Comparison of ENCODE assay signal across 15 cellular contexts in the genomic region with DNA sequence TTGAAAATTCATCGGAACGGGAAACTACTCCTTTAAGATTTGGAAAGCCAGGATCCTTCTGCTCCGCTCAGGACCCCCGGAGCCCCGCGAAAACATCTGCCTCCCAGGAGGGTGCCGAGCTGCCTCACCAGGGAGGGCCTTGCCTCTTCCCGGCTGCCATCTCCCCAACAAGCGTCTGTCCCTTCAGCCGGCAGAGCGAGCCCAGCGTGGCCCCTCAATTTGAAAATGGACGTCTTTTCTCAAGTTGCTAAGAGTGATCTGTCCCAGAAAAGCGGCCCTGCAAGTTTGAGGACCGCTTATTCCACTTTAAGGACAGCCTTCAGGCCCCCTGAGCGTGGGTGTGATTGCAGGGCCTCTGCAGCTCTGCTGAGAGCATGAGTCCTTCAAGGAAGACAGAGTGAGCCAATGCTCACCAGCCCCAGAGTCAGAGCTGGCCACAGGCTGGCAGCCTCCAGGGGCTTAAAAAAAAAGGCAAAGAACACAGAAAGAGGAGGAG.
DNase-seq lines count a peak whose midpoint lies in the region; ATAC-seq lines count a peak whose summit lies in the region.
"Had no signal": no experiment of that assay in that cellular context is flagged by ENCODE, and none has a peak within 500 bp of the region (broad histone marks: within the 10 kb centered on the region; RNA-seq: fewer than 3 reads in every experiment).

No MANE protein-coding gene starts in this region.

- H3K9me3 ChIP-seq in right cardiac atrium (ENCODE audit: control insufficient read depth, low read length), result no peaks in the 10 kb centered on the region
- H3K9me3 ChIP-seq in T-helper 17 cell (ENCODE audit: control insufficient read depth, low read length, poor library complexity, severe bottlenecking), result no peaks in the 10 kb centered on the region
- H3K9me3 ChIP-seq: prostate gland had no signal

- no peaks in the 10 kb centered on the region for H3K27me3 ChIP-seq in right cardiac atrium (ENCODE audit: control insufficient read depth, insufficient read depth)

- peaks cover 7% of the 10 kb centered on the region for H3K36me3 Mint-ChIP-seq in activated naive CD4-positive, alpha-beta T cell treated with anti-CD3 and anti-CD28 coated beads, Interleukin-2, amount 10 ng/mL, durations not matched to agents 7 days and 5 days
- H3K36me3 Mint-ChIP-seq in activated CD4-positive, alpha-beta memory T cell treated with anti-CD3 and anti-CD28 coated beads, Interleukin-2, amount 10 ng/mL, durations not matched to agents 7 days and 5 days (ENCODE audit: low read depth), result peaks cover 11% of the 10 kb centered on the region
- H3K36me3 Mint-ChIP-seq in stimulated activated effector memory CD8-positive, alpha-beta T cell treated with anti-CD3 and anti-CD28 coated beads, Interleukin-12 subunit alpha, Interleukin-12 subunit beta, amount 100 ng/mL, for 72 hours, result peaks cover 10% of the 10 kb centered on the region
- H3K36me3 Mint-ChIP-seq in T-helper 17 cell (ENCODE audit: low read depth), result peaks cover 5% of the 10 kb centered on the region

- no peak overlapping the region for H3K4me3 ChIP-seq in right cardiac atrium (ENCODE audit: low read length)
- H3K4me3 ChIP-seq: prostate gland had no signal

- no peak overlapping the region for H3K27ac ChIP-seq in right cardiac atrium (ENCODE audit: low read length)
- H3K27ac ChIP-seq: prostate gland had no signal

- no peaks in the 10 kb centered on the region for H3K4me1 Mint-ChIP-seq in activated naive CD4-positive, alpha-beta T cell treated with anti-CD3 and anti-CD28 coated beads, Interleukin-2, amount 10 ng/mL, durations not matched to agents 7 days and 5 days
- H3K4me1 Mint-ChIP-seq in activated CD4-positive, alpha-beta memory T cell treated with anti-CD3 and anti-CD28 coated beads, Interleukin-2, amount 10 ng/mL, durations not matched to agents 7 days and 5 days, result no peaks in the 10 kb centered on the region
- H3K4me1 Mint-ChIP-seq in stimulated activated effector memory CD8-positive, alpha-beta T cell treated with anti-CD3 and anti-CD28 coated beads, Interleukin-12 subunit alpha, Interleukin-12 subunit beta, amount 100 ng/mL, for 72 hours, result peaks cover 8% of the 10 kb centered on the region
- H3K4me1 Mint-ChIP-seq in T-helper 17 cell, result peaks cover 9% of the 10 kb centered on the region

- intact Hi-C loops in right cardiac atrium (cut with DNase I), result no loop called here

- H3K9me3 Mint-ChIP-seq in activated naive CD4-positive, alpha-beta T cell treated with anti-CD3 and anti-CD28 coated beads, Interleukin-2, amount 10 ng/mL, durations not matched to agents 7 days and 5 days, result no peaks in the 10 kb centered on the region
- H3K9me3 Mint-ChIP-seq in activated CD4-positive, alpha-beta memory T cell treated with anti-CD3 and anti-CD28 coated beads, Interleukin-2, amount 10 ng/mL, durations not matched to agents 7 days and 5 days, result no peaks in the 10 kb centered on the region
- H3K9me3 Mint-ChIP-seq in stimulated activated effector memory CD8-positive, alpha-beta T cell treated with anti-CD3 and anti-CD28 coated beads, Interleukin-12 subunit alpha, Interleukin-12 subunit beta, amount 100 ng/mL, for 72 hours, result no peaks in the 10 kb centered on the region
- H3K9me3 Mint-ChIP-seq: CD4-positive, alpha-beta memory T cell; naive B cell had no signal

- H3K27me3 Mint-ChIP-seq in activated naive CD4-positive, alpha-beta T cell treated with anti-CD3 and anti-CD28 coated beads, Interleukin-2, amount 10 ng/mL, durations not matched to agents 7 days and 5 days, result no peaks in the 10 kb centered on the region
- H3K27me3 Mint-ChIP-seq in activated CD4-positive, alpha-beta memory T cell treated with anti-CD3 and anti-CD28 coated beads, Interleukin-2, amount 10 ng/mL, durations not matched to agents 7 days and 5 days, result no peaks in the 10 kb centered on the region
- no peaks in the 10 kb centered on the region for H3K27me3 Mint-ChIP-seq in T-helper 17 cell
- H3K27me3 Mint-ChIP-seq: CD4-positive, alpha-beta memory T cell had no signal

- H3K27ac Mint-ChIP-seq in activated naive CD4-positive, alpha-beta T cell treated with anti-CD3 and anti-CD28 coated beads, Interleukin-2, amount 10 ng/mL, durations not matched to agents 7 days and 5 days, result no peak overlapping the region
- H3K27ac Mint-ChIP-seq in activated CD4-positive, alpha-beta memory T cell treated with anti-CD3 and anti-CD28 coated beads, Interleukin-2, amount 10 ng/mL, durations not matched to agents 7 days and 5 days, result no peak overlapping the region
- H3K27ac Mint-ChIP-seq in stimulated activated effector memory CD8-positive, alpha-beta T cell treated with anti-CD3 and anti-CD28 coated beads, Interleukin-12 subunit alpha, Interleukin-12 subunit beta, amount 100 ng/mL, for 72 hours, result peak overlapping the region; percentile 64
- H3K27ac Mint-ChIP-seq in T-helper 17 cell, result no peak overlapping the region
- H3K27ac Mint-ChIP-seq: CD4-positive, alpha-beta memory T cell had no signal

- H3K4me1 ChIP-seq in right cardiac atrium (ENCODE audit: control insufficient read depth, insufficient read depth, low read length), result no peaks in the 10 kb centered on the region
- H3K4me1 ChIP-seq: prostate gland had no signal

- peak; percentile 1 for DNase-seq in activated naive CD4-positive, alpha-beta T cell treated with Interleukin-2 at 50 U/mL for 16 hours
- DNase-seq in activated naive CD4-positive, alpha-beta T cell treated with anti-CD3 and anti-CD28 coated beads, Interleukin-2, amount 10 ng/mL, durations not matched to agents 7 days and 5 days, result no peak
- peak; percentile 14 for DNase-seq in activated CD4-positive, alpha-beta memory T cell treated with anti-CD3 and anti-CD28 coated beads, Interleukin-2, amount 10 ng/mL, durations not matched to agents 7 days and 5 days
- DNase-seq in right cardiac atrium, result peak in 2 of 3 donors; percentile 7 to 26
- DNase-seq in stimulated activated effector memory CD8-positive, alpha-beta T cell treated with anti-CD3 and anti-CD28 coated beads, Interleukin-12 subunit alpha, Interleukin-12 subunit beta, amount 100 ng/mL, for 72 hours (ENCODE audit: low spot score in 2 of 2), result peak in 1 of 2 donors; percentile 46
- no peak for DNase-seq in T-helper 17 cell
- DNase-seq in amniotic stem cell (lab: John Stamatoyannopoulos, UW), result no peak
- no peak for DNase-seq in activated CD4-positive, CD25-positive, alpha-beta regulatory T cell treated with anti-CD3 and anti-CD28 coated beads, Interleukin-2, amount 50 U/mL, for 72 hours
- DNase-seq: amygdala; CD4-positive, alpha-beta memory T cell; KG1; naive B cell; NCI-H1092 treated with DMSO at 0.1 percent for 48 hours; NCI-H2171 had no signal

- ATAC-seq in right cardiac atrium, result no peak
- ATAC-seq in stimulated activated effector memory CD8-positive, alpha-beta T cell treated with anti-CD3 and anti-CD28 coated beads, Interleukin-12 subunit alpha, Interleukin-12 subunit beta, amount 100 ng/mL, for 72 hours, result no peak
- no peak for ATAC-seq in T-helper 17 cell

- CTCF ChIA-PET in activated naive CD4-positive, alpha-beta T cell treated with anti-CD3 and anti-CD28 coated beads, Interleukin-2, amount 10 ng/mL, durations not matched to agents 7 days and 5 days (lab: Charles Lee), result no interaction called here
- CTCF ChIA-PET in activated CD4-positive, alpha-beta memory T cell treated with anti-CD3 and anti-CD28 coated beads, Interleukin-2, amount 10 ng/mL, durations not matched to agents 7 days and 5 days (lab: Charles Lee), result no interaction called here

- 96% methylated on average over 16 of the region's 16 CpGs for WGBS in right cardiac atrium

- no peak overlapping the region for H3K4me3 Mint-ChIP-seq in activated naive CD4-positive, alpha-beta T cell treated with anti-CD3 and anti-CD28 coated beads, Interleukin-2, amount 10 ng/mL, durations not matched to agents 7 days and 5 days
- no peak overlapping the region for H3K4me3 Mint-ChIP-seq in activated CD4-positive, alpha-beta memory T cell treated with anti-CD3 and anti-CD28 coated beads, Interleukin-2, amount 10 ng/mL, durations not matched to agents 7 days and 5 days
- no peak overlapping the region for H3K4me3 Mint-ChIP-seq in stimulated activated effector memory CD8-positive, alpha-beta T cell treated with anti-CD3 and anti-CD28 coated beads, Interleukin-12 subunit alpha, Interleukin-12 subunit beta, amount 100 ng/mL, for 72 hours
- H3K4me3 Mint-ChIP-seq in T-helper 17 cell, result no peak overlapping the region
- H3K4me3 Mint-ChIP-seq: CD4-positive, alpha-beta memory T cell; naive B cell had no signal

- POLR2A ChIA-PET in activated CD4-positive, alpha-beta memory T cell treated with anti-CD3 and anti-CD28 coated beads, Interleukin-2, amount 10 ng/mL, durations not matched to agents 7 days and 5 days (lab: Charles Lee), result no interaction called here

Comparison
In these comparisons a context has a peak if more than half of its experiments do, and no peak if none do; other contexts are left out.
1. DNase-seq: peak in activated naive CD4-positive, alpha-beta T cell treated with Interleukin-2 at 50 U/mL for 16 hours (single experiment), activated CD4-positive, alpha-beta memory T cell treated with anti-CD3 and anti-CD28 coated beads, Interleukin-2, amount 10 ng/mL, durations not matched to agents 7 days and 5 days (single experiment) and right cardiac atrium (2 of 3); none in activated naive CD4-positive, alpha-beta T cell treated with anti-CD3 and anti-CD28 coated beads, Interleukin-2, amount 10 ng/mL, durations not matched to agents 7 days and 5 days (single experiment), T-helper 17 cell (0 of 3), amniotic stem cell (single experiment) and activated CD4-positive, CD25-positive, alpha-beta regulatory T cell treated with anti-CD3 and anti-CD28 coated beads, Interleukin-2, amount 50 U/mL, for 72 hours (single experiment).